28 cellular contexts compared by ENCODE assay signal in genomic region chr2:221282386-221282785, GRCh38.
"Had no signal": no experiment of that assay in that cellular context is flagged by ENCODE, and none has a peak within 500 bp of the region (broad histone marks: within the 10 kb centered on the region; RNA-seq: fewer than 3 reads in every experiment).

No MANE protein-coding gene starts in this region.

- H3K27me3 ChIP-seq: MG63 had no signal

- H3K4me3 ChIP-seq: MG63, SK-N-MC had no signal

- H3K9me3 ChIP-seq: MG63 had no signal

- H3K27ac Mint-ChIP-seq: activated CD4-positive, alpha-beta memory T cell treated with anti-CD3 and anti-CD28 coated beads for 36 hours; activated CD4-positive, alpha-beta T cell treated with anti-CD3 and anti-CD28 coated beads, Interleukin-2, amount 10 ng/mL, durations not matched to agents 7 days and 5 days; activated naive CD4-positive, alpha-beta T cell treated with anti-CD3 and anti-CD28 coated beads, Interleukin-2, amount 10 ng/mL, durations not matched to agents 7 days and 5 days; activated naive CD8-positive, alpha-beta T cell treated with anti-CD3 and anti-CD28 coated beads for 36 hours; activated T-helper 2 cell treated with anti-CD3 and anti-CD28 coated beads, Interferon-gamma antibody, Interleukin-2, Interleukin-4, amounts not matched to agents 10 μg/mL and 5 μg/mL and 100 μg/mL, durations not matched to agents 14 hours and 24 hours and 36 hours had no signal

- DNase-seq: activated CD4-positive, alpha-beta memory T cell treated with anti-CD3 and anti-CD28 coated beads for 36 hours; activated CD4-positive, alpha-beta T cell treated with anti-CD3 and anti-CD28 coated beads, Interleukin-2, amount 10 ng/mL, durations not matched to agents 7 days and 5 days; activated CD4-positive, CD25-positive, alpha-beta regulatory T cell; activated CD8-positive, alpha-beta memory T cell treated with anti-CD3 and anti-CD28 coated beads for 24 hours; activated gamma-delta T cell treated with Interleukin-2 at 50 U/mL for 16 hours; activated naive CD4-positive, alpha-beta T cell treated with anti-CD3 and anti-CD28 coated beads, Interleukin-2, amount 10 ng/mL, durations not matched to agents 7 days and 5 days; activated naive CD8-positive, alpha-beta T cell treated with anti-CD3 and anti-CD28 coated beads for 36 hours; activated T-cell treated with anti-CD3 and anti-CD28 coated beads, Interleukin-2, amount 50 U/mL, for 48 hours; aorta; central memory CD4-positive, alpha-beta T cell; MG63; MV-4-11; NCI-H1092 treated with DMSO at 0.1 percent for 48 hours; NCI-H1417 treated with DMSO at 0.1 percent for 48 hours; NCI-H1694; NCI-H2029; NCI-H2107; NCI-H345; NCI-H510A; OCI-M1; RPMI8226; T-helper 1 cell had no signal

- H3K36me3 Mint-ChIP-seq: activated CD4-positive, alpha-beta memory T cell treated with anti-CD3 and anti-CD28 coated beads for 36 hours; activated naive CD4-positive, alpha-beta T cell treated with anti-CD3 and anti-CD28 coated beads, Interleukin-2, amount 10 ng/mL, durations not matched to agents 7 days and 5 days; activated naive CD8-positive, alpha-beta T cell treated with anti-CD3 and anti-CD28 coated beads for 36 hours had no signal

- H3K4me3 Mint-ChIP-seq: activated CD4-positive, alpha-beta memory T cell treated with anti-CD3 and anti-CD28 coated beads for 36 hours; activated CD4-positive, alpha-beta T cell treated with anti-CD3 and anti-CD28 coated beads, Interleukin-2, amount 10 ng/mL, durations not matched to agents 7 days and 5 days; activated naive CD4-positive, alpha-beta T cell treated with anti-CD3 and anti-CD28 coated beads, Interleukin-2, amount 10 ng/mL, durations not matched to agents 7 days and 5 days; activated naive CD8-positive, alpha-beta T cell treated with anti-CD3 and anti-CD28 coated beads for 36 hours had no signal

- H3K27ac ChIP-seq: SK-N-MC, VCaP had no signal

- H3K4me1 Mint-ChIP-seq: activated CD4-positive, alpha-beta T cell treated with anti-CD3 and anti-CD28 coated beads, Interleukin-2, amount 10 ng/mL, durations not matched to agents 7 days and 5 days; activated naive CD4-positive, alpha-beta T cell treated with anti-CD3 and anti-CD28 coated beads, Interleukin-2, amount 10 ng/mL, durations not matched to agents 7 days and 5 days; activated naive CD8-positive, alpha-beta T cell treated with anti-CD3 and anti-CD28 coated beads for 36 hours had no signal

- H3K9me3 Mint-ChIP-seq: activated CD4-positive, alpha-beta memory T cell treated with anti-CD3 and anti-CD28 coated beads for 36 hours; activated CD4-positive, alpha-beta T cell treated with anti-CD3 and anti-CD28 coated beads, Interleukin-2, amount 10 ng/mL, durations not matched to agents 7 days and 5 days; activated naive CD4-positive, alpha-beta T cell treated with anti-CD3 and anti-CD28 coated beads, Interleukin-2, amount 10 ng/mL, durations not matched to agents 7 days and 5 days; activated naive CD8-positive, alpha-beta T cell treated with anti-CD3 and anti-CD28 coated beads for 36 hours; activated T-helper 2 cell treated with anti-CD3 and anti-CD28 coated beads, Interferon-gamma antibody, Interleukin-2, Interleukin-4, amounts not matched to agents 10 μg/mL and 5 μg/mL and 100 μg/mL, durations not matched to agents 14 hours and 24 hours and 36 hours had no signal

- H3K27me3 Mint-ChIP-seq: activated naive CD4-positive, alpha-beta T cell treated with anti-CD3 and anti-CD28 coated beads, Interleukin-2, amount 10 ng/mL, durations not matched to agents 7 days and 5 days had no signal

- H3K36me3 ChIP-seq: MG63 had no signal

- FAIRE-seq: bronchial epithelial cell had no signal

- ATAC-seq: Panc1, Right ventricle myocardium inferior had no signal
